Comparison of ENCODE assay signal across 1 cellular context in the genomic region with DNA sequence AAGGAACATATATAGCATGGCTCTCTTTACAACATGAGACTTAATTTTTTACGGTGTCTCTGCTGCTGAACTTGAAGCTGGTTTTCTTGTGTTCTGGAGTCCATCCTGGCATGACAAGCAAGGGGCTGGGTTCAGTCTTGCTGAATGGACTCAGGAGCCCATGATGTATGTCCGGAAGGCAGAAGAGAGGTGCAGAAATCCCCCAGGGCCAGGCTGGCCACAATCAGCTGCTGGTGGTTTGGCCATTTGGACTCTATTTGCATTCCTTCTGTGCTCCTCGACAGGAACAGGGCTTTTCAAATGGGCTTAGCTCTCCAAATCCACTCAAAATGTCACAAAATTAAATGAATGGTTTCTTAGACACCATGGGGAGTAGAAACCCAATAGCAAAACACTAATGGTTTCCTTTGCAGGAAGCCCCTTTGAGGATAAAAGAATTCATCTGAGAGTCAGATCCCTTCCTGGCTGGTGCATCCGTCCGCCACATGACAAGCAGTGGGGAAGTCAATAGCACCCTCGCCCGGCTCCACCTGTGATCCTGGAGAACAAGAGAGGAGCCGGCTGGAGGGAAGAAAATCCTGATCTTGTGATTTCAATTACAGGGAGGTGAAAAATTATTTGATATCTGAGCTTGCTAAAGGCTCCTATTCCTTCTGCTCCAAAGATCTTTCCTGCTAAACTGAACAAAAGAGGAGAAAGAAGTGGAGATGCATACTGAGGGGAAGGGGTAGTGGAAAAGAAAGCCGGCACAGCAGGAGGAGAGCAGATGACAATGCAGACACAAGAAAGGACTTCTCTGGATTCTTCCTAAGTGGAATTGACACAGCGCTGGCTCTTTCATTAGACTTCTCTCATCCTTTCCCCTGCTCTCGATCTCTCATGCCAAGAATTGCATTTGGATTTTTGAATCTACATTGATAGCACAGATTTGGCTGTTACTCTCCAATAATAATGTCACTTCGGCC.
TF ChIP-seq lines count a peak whose summit lies in the region.

No MANE protein-coding gene starts in this region.

TF ChIP-seq in WTC11, 78 proteins besides CTCF, POLR2A, EP300 and RAD21 (continued from another document):
- TF ChIP-seq, protein P1, sequence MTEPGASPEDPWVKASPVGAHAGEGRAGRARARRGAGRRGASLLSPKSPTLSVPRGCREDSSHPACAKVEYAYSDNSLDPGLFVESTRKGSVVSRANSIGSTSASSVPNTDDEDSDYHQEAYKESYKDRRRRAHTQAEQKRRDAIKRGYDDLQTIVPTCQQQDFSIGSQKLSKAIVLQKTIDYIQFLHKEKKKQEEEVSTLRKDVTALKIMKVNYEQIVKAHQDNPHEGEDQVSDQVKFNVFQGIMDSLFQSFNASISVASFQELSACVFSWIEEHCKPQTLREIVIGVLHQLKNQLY (CRISPR knock-in tag; IDR thresholded peaks at IDR 0.05), result no peak
- TF ChIP-seq FOXJ3 (CRISPR knock-in tag; IDR thresholded peaks at IDR 0.05; ENCODE audit: borderline replicate concordance) (no peak), NR1H2 (CRISPR knock-in tag; IDR thresholded peaks at IDR 0.05) (no peak), ZNF138 (CRISPR knock-in tag; conservative IDR thresholded peaks at IDR 0.05) (no peak), CREM (CRISPR knock-in tag; IDR thresholded peaks at IDR 0.05) (no peak), NFYB (CRISPR knock-in tag; conservative IDR thresholded peaks at IDR 0.05; ENCODE audit: low read depth) (no peak), MYBL2 (CRISPR knock-in tag; IDR thresholded peaks at IDR 0.05) (no peak), TEAD4 (CRISPR knock-in tag; IDR thresholded peaks at IDR 0.05) (no peak)
- TF ChIP-seq, protein P2, sequence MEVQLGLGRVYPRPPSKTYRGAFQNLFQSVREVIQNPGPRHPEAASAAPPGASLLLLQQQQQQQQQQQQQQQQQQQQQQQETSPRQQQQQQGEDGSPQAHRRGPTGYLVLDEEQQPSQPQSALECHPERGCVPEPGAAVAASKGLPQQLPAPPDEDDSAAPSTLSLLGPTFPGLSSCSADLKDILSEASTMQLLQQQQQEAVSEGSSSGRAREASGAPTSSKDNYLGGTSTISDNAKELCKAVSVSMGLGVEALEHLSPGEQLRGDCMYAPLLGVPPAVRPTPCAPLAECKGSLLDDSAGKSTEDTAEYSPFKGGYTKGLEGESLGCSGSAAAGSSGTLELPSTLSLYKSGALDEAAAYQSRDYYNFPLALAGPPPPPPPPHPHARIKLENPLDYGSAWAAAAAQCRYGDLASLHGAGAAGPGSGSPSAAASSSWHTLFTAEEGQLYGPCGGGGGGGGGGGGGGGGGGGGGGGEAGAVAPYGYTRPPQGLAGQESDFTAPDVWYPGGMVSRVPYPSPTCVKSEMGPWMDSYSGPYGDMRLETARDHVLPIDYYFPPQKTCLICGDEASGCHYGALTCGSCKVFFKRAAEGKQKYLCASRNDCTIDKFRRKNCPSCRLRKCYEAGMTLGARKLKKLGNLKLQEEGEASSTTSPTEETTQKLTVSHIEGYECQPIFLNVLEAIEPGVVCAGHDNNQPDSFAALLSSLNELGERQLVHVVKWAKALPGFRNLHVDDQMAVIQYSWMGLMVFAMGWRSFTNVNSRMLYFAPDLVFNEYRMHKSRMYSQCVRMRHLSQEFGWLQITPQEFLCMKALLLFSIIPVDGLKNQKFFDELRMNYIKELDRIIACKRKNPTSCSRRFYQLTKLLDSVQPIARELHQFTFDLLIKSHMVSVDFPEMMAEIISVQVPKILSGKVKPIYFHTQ (CRISPR knock-in tag; IDR thresholded peaks at IDR 0.05), result no peak
- TF ChIP-seq, protein P3, sequence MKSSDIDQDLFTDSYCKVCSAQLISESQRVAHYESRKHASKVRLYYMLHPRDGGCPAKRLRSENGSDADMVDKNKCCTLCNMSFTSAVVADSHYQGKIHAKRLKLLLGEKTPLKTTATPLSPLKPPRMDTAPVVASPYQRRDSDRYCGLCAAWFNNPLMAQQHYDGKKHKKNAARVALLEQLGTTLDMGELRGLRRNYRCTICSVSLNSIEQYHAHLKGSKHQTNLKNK (CRISPR knock-in tag; IDR thresholded peaks at IDR 0.05), result no peak
- TF ChIP-seq, protein P4, sequence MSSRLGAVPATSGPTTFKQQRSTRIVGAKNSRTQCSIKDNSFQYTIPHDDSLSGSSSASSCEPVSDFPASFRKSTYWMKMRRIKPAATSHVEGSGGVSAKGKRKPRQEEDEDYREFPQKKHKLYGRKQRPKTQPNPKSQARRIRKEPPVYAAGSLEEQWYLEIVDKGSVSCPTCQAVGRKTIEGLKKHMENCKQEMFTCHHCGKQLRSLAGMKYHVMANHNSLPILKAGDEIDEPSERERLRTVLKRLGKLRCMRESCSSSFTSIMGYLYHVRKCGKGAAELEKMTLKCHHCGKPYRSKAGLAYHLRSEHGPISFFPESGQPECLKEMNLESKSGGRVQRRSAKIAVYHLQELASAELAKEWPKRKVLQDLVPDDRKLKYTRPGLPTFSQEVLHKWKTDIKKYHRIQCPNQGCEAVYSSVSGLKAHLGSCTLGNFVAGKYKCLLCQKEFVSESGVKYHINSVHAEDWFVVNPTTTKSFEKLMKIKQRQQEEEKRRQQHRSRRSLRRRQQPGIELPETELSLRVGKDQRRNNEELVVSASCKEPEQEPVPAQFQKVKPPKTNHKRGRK (CRISPR knock-in tag; IDR thresholded peaks at IDR 0.05; ENCODE audit: borderline replicate concordance), result no peak
